In the genomic region with DNA sequence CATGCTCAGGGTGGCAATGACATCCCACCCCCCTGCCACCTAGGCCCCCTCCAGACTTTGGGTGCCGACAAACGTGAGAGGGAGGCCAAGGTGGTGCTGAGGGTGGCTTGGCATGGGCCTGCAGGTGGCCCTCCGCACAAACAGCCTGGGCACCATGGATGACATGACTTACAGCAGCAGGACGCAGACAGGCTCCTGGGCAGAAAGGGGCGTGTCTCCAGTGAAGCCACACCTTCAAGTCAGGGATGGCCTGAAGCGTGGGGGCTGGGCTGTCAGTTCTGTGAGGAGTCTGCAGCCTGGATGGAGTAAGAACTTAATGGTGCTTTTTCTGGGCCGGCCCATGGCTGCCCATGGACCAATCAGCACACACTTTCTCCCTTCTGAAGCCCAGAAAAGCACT, we compare ENCODE assay signal across 1 cellular context.
TF ChIP-seq lines count a peak whose summit lies in the region.

No MANE protein-coding gene starts in this region.

TF ChIP-seq in GM12878, 131 proteins besides CTCF, POLR2A, EP300 and RAD21 (continued from another document):
- TF ChIP-seq, protein P1, sequence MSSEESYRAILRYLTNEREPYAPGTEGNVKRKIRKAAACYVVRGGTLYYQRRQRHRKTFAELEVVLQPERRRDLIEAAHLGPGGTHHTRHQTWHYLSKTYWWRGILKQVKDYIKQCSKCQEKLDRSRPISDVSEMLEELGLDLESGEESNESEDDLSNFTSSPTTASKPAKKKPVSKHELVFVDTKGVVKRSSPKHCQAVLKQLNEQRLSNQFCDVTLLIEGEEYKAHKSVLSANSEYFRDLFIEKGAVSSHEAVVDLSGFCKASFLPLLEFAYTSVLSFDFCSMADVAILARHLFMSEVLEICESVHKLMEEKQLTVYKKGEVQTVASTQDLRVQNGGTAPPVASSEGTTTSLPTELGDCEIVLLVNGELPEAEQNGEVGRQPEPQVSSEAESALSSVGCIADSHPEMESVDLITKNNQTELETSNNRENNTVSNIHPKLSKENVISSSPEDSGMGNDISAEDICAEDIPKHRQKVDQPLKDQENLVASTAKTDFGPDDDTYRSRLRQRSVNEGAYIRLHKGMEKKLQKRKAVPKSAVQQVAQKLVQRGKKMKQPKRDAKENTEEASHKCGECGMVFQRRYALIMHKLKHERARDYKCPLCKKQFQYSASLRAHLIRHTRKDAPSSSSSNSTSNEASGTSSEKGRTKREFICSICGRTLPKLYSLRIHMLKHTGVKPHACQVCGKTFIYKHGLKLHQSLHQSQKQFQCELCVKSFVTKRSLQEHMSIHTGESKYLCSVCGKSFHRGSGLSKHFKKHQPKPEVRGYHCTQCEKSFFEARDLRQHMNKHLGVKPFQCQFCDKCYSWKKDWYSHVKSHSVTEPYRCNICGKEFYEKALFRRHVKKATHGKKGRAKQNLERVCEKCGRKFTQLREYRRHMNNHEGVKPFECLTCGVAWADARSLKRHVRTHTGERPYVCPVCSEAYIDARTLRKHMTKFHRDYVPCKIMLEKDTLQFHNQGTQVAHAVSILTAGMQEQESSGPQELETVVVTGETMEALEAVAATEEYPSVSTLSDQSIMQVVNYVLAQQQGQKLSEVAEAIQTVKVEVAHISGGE (CRISPR knock-in tag; IDR thresholded peaks at IDR 0.05), result no peak
TF ChIP-seq in GM12878: peak in this region for 0.
